In the genomic region with DNA sequence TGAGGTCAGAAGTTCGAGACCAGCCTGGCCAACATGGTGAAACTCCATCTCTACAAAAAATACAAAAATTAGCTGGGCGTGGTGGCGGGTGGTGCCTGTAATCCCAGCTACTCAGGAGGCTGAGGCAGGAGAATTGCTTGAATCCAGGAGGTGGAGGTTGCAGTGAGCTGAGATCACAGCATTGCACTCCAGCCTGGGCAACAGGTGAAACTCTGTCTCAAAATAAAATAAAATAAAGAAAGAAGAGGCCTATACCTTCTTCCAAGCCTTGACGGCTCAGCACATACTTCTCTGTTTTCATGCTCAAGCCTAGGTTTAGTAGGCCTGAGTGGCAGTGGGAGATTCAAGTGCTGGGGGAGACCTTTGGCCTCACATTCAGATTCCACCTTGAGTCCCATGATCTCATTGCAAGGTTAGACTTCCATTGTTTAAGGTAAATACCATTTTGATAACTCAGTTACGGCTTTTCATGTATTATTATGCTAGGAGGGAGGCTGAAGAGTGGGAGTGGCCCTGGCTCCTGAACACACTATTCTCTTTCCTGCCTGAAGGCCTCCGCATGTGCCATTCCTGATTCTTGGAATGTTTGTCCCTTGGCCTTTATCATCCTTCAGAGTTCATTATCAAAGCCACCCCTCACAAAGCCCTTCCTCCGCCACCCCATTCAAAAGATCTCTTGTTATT, we compare ENCODE assay signal across 1 cellular context.
TF ChIP-seq lines count a peak whose summit lies in the region.

No MANE protein-coding gene starts in this region.

TF ChIP-seq in K562, 482 proteins besides CTCF, POLR2A, EP300 and RAD21:
- TF ChIP-seq, protein P1, sequence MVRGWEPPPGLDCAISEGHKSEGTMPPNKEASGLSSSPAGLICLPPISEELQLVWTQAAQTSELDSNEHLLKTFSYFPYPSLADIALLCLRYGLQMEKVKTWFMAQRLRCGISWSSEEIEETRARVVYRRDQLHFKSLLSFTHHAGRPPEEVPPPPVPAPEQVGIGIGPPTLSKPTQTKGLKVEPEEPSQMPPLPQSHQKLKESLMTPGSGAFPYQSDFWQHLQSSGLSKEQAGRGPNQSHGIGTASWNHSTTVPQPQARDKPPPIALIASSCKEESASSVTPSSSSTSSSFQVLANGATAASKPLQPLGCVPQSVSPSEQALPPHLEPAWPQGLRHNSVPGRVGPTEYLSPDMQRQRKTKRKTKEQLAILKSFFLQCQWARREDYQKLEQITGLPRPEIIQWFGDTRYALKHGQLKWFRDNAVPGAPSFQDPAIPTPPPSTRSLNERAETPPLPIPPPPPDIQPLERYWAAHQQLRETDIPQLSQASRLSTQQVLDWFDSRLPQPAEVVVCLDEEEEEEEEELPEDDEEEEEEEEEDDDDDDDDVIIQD (CRISPR knock-in tag; IDR thresholded peaks at IDR 0.05) = no peak
- TF ChIP-seq ZNF174 (CRISPR knock-in tag; IDR thresholded peaks at IDR 0.05) (no peak), YY1 (IDR thresholded peaks at IDR 0.05; ENCODE audit: borderline replicate concordance in 1 of 3, control insufficient read depth in 1 of 3, extremely low read depth in 1 of 3, insufficient read depth in 3 of 3, insufficient read length in 1 of 3, insufficient replicate concordance in 2 of 3, low read depth in 1 of 3, low read length in 2 of 3) (no peak)
TF ChIP-seq in K562: peak in this region for 0.
